Comparison of ENCODE assay signal across 8 cellular contexts in genomic region chr12:124862768-124863408, GRCh38. TPM values are rescaled to one million over a fixed set of nuclear protein-coding genes. Genes with fewer than 3 reads are reported as not detected.
DNase-seq lines count a peak whose midpoint lies in the region; ATAC-seq and TF ChIP-seq lines count a peak whose summit lies in the region.

No MANE protein-coding gene starts in this region.

- H3K36me3 Mint-ChIP-seq in T-cell = no peaks in the 10 kb centered on the region

- WGBS in tibial nerve, 2 donors = 6 to 19% methylated on average over 19 of the region's 22 CpGs

- H3K4me3 ChIP-seq in effector memory CD4-positive, alpha-beta T cell (ENCODE audit: insufficient read depth, low read depth, low read length, poor library complexity, severe bottlenecking) = peak overlapping the region; percentile 77
- peak overlapping the region; percentile 48 to 73 (median 60) for H3K4me3 ChIP-seq in tibial nerve

- H3K9me3 Mint-ChIP-seq in T-cell = no peaks in the 10 kb centered on the region

- no peaks in the 10 kb centered on the region for H3K27me3 Mint-ChIP-seq in T-cell

- peak overlapping the region; percentile 72 to 82 (median 79) for H3K4me3 Mint-ChIP-seq in T-cell

- POLR2A ChIA-PET in T-cell (lab: Charles Lee) = no interaction called here

- peak; percentile 24 for ATAC-seq in GM19035 (IDR thresholded peaks at IDR 0.05; ENCODE audit: unreplicated experiment)
- ATAC-seq in HG03175 (IDR thresholded peaks at IDR 0.05; ENCODE audit: unreplicated experiment) = peak; percentile 31
- ATAC-seq in T-cell (replicated peaks in 1 of 4) = peak in 3 of 4 experiments; percentile 3 to 19 (median 15)

- no peaks in the 10 kb centered on the region for H3K36me3 ChIP-seq in effector memory CD4-positive, alpha-beta T cell (ENCODE audit: control insufficient read depth, insufficient read depth, low read length)
- H3K36me3 ChIP-seq in tibial nerve = peaks cover 0 to 6% (median 0%) of the 10 kb centered on the region in 3 donors

- H3K9me3 ChIP-seq in effector memory CD4-positive, alpha-beta T cell (ENCODE audit: control insufficient read depth, low read length) = no peaks in the 10 kb centered on the region
- no peaks in the 10 kb centered on the region for H3K9me3 ChIP-seq in tibial nerve

- no peak for TF ChIP-seq POLR2A in tibial nerve (IDR thresholded peaks at IDR 0.05)

- no peak overlapping the region for H3K27ac ChIP-seq in effector memory CD4-positive, alpha-beta T cell (ENCODE audit: insufficient read depth, low read length, poor library complexity, severe bottlenecking)
- peak overlapping the region; percentile 37 to 82 (median 76) for H3K27ac ChIP-seq in tibial nerve

- no peak for TF ChIP-seq CTCF in tibial nerve (IDR thresholded peaks at IDR 0.05)

- H3K4me1 Mint-ChIP-seq in T-cell = peaks cover 17 to 21% (median 18%) of the 10 kb centered on the region in 3 donors

- no peaks in the 10 kb centered on the region for H3K27me3 ChIP-seq in effector memory CD4-positive, alpha-beta T cell (replicated peaks; ENCODE audit: control insufficient read depth, insufficient read depth, low read length, poor library complexity, severe bottlenecking)
- H3K27me3 ChIP-seq in tibial nerve = no peaks in the 10 kb centered on the region

- TF ChIP-seq EP300 in tibial nerve (IDR thresholded peaks at IDR 0.05) = no peak

- H3K4me1 ChIP-seq in effector memory CD4-positive, alpha-beta T cell (ENCODE audit: control insufficient read depth, insufficient read depth, low read length, poor library complexity, severe bottlenecking) = peaks cover 5% of the 10 kb centered on the region
- peaks cover 0 to 42% (median 11%) of the 10 kb centered on the region in 4 donors for H3K4me1 ChIP-seq in tibial nerve

- H3K27ac Mint-ChIP-seq in T-cell = no peak overlapping the region

- peak in 12 of 14 donors; percentile 31 to 68 (median 52) for DNase-seq in C1 segment of cervical spinal cord (lab: John Stamatoyannopoulos, UW)
- peak in 4 of 34 experiments; percentile 2 to 11 (median 6) for DNase-seq in T-cell
- DNase-seq in effector memory CD4-positive, alpha-beta T cell = no peak
- peak; percentile 49 for DNase-seq in midbrain (lab: John Stamatoyannopoulos, UW)
- DNase-seq in tibial nerve (ENCODE audit: low spot score in 2 of 2) = no peak
- DNase-seq in effector CD8-positive, alpha-beta T cell (lab: John Stamatoyannopoulos, UW) = no peak

- CTCF ChIA-PET in T-cell (lab: Charles Lee) = no interaction called here

RNA-seq across cellular contexts. Expression of gene SCARB1, which starts 0.8 kb away (rescaled TPM):
- total RNA-seq in T-cell = 1 to 10 TPM; 3.1 to 5.6 (median 4.5) TPM
- total RNA-seq in tibial nerve = 10 to 100 TPM; 15.3 to 55.3 (median 29.7) TPM

RNA-seq across cellular contexts. Expression of gene UBC, which starts 51.6 kb away (rescaled TPM):
- total RNA-seq in T-cell = 1,000 to 10,000 TPM in 2 of 5 donors, 100 to 1,000 TPM in 3; 786 to 1,410 (median 885) TPM
- total RNA-seq in tibial nerve = 1,000 to 10,000 TPM; 1,276 to 1,840 (median 1,378) TPM

Comparison
In these comparisons a context has a peak if more than half of its experiments do, and no peak if none do; other contexts are left out.
1. DNase-seq: peak in C1 segment of cervical spinal cord (12 of 14) and midbrain (single experiment); none in effector memory CD4-positive, alpha-beta T cell (0 of 3), tibial nerve (0 of 2) and effector CD8-positive, alpha-beta T cell (single experiment).
2. Peak in every context shown above with its lines, with median percentiles within 50 percentile points of each other: ATAC-seq.